ENCODE assay signal across 10 cellular contexts in genomic region chr10:79380918-79381775, GRCh38. TPM values are rescaled to one million over a fixed set of nuclear protein-coding genes. Genes with fewer than 3 reads are reported as not detected.
DNase-seq lines count a peak whose midpoint lies in the region; ATAC-seq lines count a peak whose summit lies in the region.
"Had no signal": no experiment of that assay in that cellular context is flagged by ENCODE, and none has a peak within 500 bp of the region (broad histone marks: within the 10 kb centered on the region; RNA-seq: fewer than 3 reads in every experiment).

No MANE protein-coding gene starts in this region.

- peak overlapping the region; percentile 32; the same call in 1 of the 2 replicates for H3K27ac ChIP-seq in HUES6 (ENCODE audit: low read depth, low read length)
- peak overlapping the region; percentile 34 for H3K27ac ChIP-seq in cingulate gyrus (ENCODE audit: low read depth, low read length)
- H3K27ac ChIP-seq in temporal lobe (ENCODE audit: low read depth, low read length), result peak overlapping the region; percentile 58

- DNase-seq in mesenteric fat pad (ENCODE audit: low spot score) (peak; percentile 72), SW 1271 (lab: John Stamatoyannopoulos, UW) (no peak), NCI-H2107 (lab: John Stamatoyannopoulos, UW) (no peak)
- no peak for DNase-seq in activated CD8-positive, alpha-beta T cell treated with anti-CD3 and anti-CD28 coated beads, Interleukin-2, amount 10 ng/mL, durations not matched to agents 7 days and 5 days
- DNase-seq: NCI-H1417 treated with DMSO at 0.1 percent for 48 hours; stimulated activated naive CD4-positive, alpha-beta T cell; T-helper 9 cell had no signal

- no peak for ATAC-seq in activated CD8-positive, alpha-beta T cell treated with anti-CD3 and anti-CD28 coated beads, Interleukin-2, amount 10 ng/mL, durations not matched to agents 7 days and 5 days

- no peaks in the 10 kb centered on the region for H3K27me3 Mint-ChIP-seq in activated CD8-positive, alpha-beta T cell treated with anti-CD3 and anti-CD28 coated beads, Interleukin-2, amount 10 ng/mL, durations not matched to agents 7 days and 5 days (ENCODE audit: low read depth)

- H3K9me3 Mint-ChIP-seq in activated CD8-positive, alpha-beta T cell treated with anti-CD3 and anti-CD28 coated beads, Interleukin-2, amount 10 ng/mL, durations not matched to agents 7 days and 5 days (ENCODE audit: insufficient read depth), result no peaks in the 10 kb centered on the region

- H3K9me3 ChIP-seq in HUES6 (ENCODE audit: control insufficient read depth, insufficient read depth, low read depth, low read length), result peaks cover 3% of the 10 kb centered on the region; the same call in 1 of the 2 replicates

- no peaks in the 10 kb centered on the region for H3K27me3 ChIP-seq in HUES6 (ENCODE audit: control insufficient read depth, insufficient read depth, low read length)

- H3K36me3 ChIP-seq in HUES6 (ENCODE audit: control insufficient read depth, insufficient read depth, low read length), result no peaks in the 10 kb centered on the region

- H3K36me3 Mint-ChIP-seq in activated CD8-positive, alpha-beta T cell treated with anti-CD3 and anti-CD28 coated beads, Interleukin-2, amount 10 ng/mL, durations not matched to agents 7 days and 5 days (ENCODE audit: low read depth), result no peaks in the 10 kb centered on the region

- POLR2A ChIA-PET in activated CD8-positive, alpha-beta T cell treated with anti-CD3 and anti-CD28 coated beads, Interleukin-2, amount 10 ng/mL, durations not matched to agents 7 days and 5 days (lab: Charles Lee), result no interaction called here

- H3K4me3 Mint-ChIP-seq in activated CD8-positive, alpha-beta T cell treated with anti-CD3 and anti-CD28 coated beads, Interleukin-2, amount 10 ng/mL, durations not matched to agents 7 days and 5 days, result no peak overlapping the region

- CTCF ChIA-PET in activated CD8-positive, alpha-beta T cell treated with anti-CD3 and anti-CD28 coated beads, Interleukin-2, amount 10 ng/mL, durations not matched to agents 7 days and 5 days (lab: Charles Lee), result no interaction called here

- peak overlapping the region; percentile 42 for H3K9ac ChIP-seq in HUES6 (ENCODE audit: low read length)

- no peaks in the 10 kb centered on the region for H3K4me1 Mint-ChIP-seq in activated CD8-positive, alpha-beta T cell treated with anti-CD3 and anti-CD28 coated beads, Interleukin-2, amount 10 ng/mL, durations not matched to agents 7 days and 5 days (ENCODE audit: low read depth)

- no peak overlapping the region for H3K27ac Mint-ChIP-seq in activated CD8-positive, alpha-beta T cell treated with anti-CD3 and anti-CD28 coated beads, Interleukin-2, amount 10 ng/mL, durations not matched to agents 7 days and 5 days

- H3K4me3 ChIP-seq in HUES6 (ENCODE audit: low read depth, low read length), result no peak overlapping the region

- peaks cover 15% of the 10 kb centered on the region for H3K4me1 ChIP-seq in HUES6 (ENCODE audit: control insufficient read depth, insufficient read depth, low read length)

RNA-seq across cellular contexts. Expression of gene PPIF, which starts 33.9 kb away (rescaled TPM):
- total RNA-seq in mesenteric fat pad (181 TPM), temporal lobe (9.8 TPM)
- 10 to 100 TPM; 74.7 to 77.7 TPM for total RNA-seq in activated CD8-positive, alpha-beta T cell treated with anti-CD3 and anti-CD28 coated beads, Interleukin-2, amount 10 ng/mL, durations not matched to agents 7 days and 5 days
